8 cellular contexts compared by ENCODE assay signal in genomic region chr7:32729335-32729675, GRCh38.
DNase-seq lines count a peak whose midpoint lies in the region; ATAC-seq and TF ChIP-seq lines count a peak whose summit lies in the region.
"Not testable (repeated sequence)": the region's sequence is repeated elsewhere in the genome, so short reads cannot be mapped to it uniquely, and the experiment has no call there.

No MANE protein-coding gene starts in this region.

- DNase-seq in PC-9; activated T-cell treated with anti-CD3 and anti-CD28 coated beads, Interleukin-2, amount 50 U/mL, for 72 hours; coronary artery (ENCODE audit: low spot score); right atrium auricular region (ENCODE audit: low spot score); nephron progenitor cell; stimulated activated naive CD8-positive, alpha-beta T cell treated with anti-CD3 and anti-CD28 coated beads, Interleukin-15, amount 100 ng/mL, for 72 hours: not testable (repeated sequence)

- intact Hi-C loops in PC-9 (cut with micrococcal nuclease; ENCODE audit: unreplicated experiment), result loop anchor here (2.0 to 5.0 kb wide), 2 partner anchors 62 to 235 kb away; partner anchors contain the start of gene AVL9

- H3K79me2 ChIP-seq in PC-9 (ENCODE audit: low read depth), result not testable (repeated sequence)

- not testable (repeated sequence) for H3K4me1 ChIP-seq in BLaER1; HUES48 (ENCODE audit: control insufficient read depth, insufficient read depth, low read length); right atrium auricular region
- H3K4me1 ChIP-seq in PC-9 (replicated peaks; ENCODE audit: insufficient read depth), result peaks cover 14% of the 10 kb centered on the region

- not testable (repeated sequence) for H3K9me3 Mint-ChIP-seq in activated T-cell treated with anti-CD3 and anti-CD28 coated beads, Interleukin-2, amount 50 U/mL, for 72 hours; nephron progenitor cell; stimulated activated naive CD8-positive, alpha-beta T cell treated with anti-CD3 and anti-CD28 coated beads, Interleukin-15, amount 100 ng/mL, for 72 hours

- H3K27ac ChIP-seq in BLaER1; HUES48 (ENCODE audit: low read depth, low read length); PC-9; coronary artery: not testable (repeated sequence)
- H3K27ac ChIP-seq in right atrium auricular region, result peak overlapping the region in 1 of 2 donors; percentile 89

- H3K9ac ChIP-seq in BLaER1; HUES48 (ENCODE audit: low read depth, low read length): not testable (repeated sequence)

- H3K4me1 Mint-ChIP-seq in activated T-cell treated with anti-CD3 and anti-CD28 coated beads, Interleukin-2, amount 50 U/mL, for 72 hours (ENCODE audit: low read depth), result peaks cover 14% of the 10 kb centered on the region
- peaks cover 30% of the 10 kb centered on the region for H3K4me1 Mint-ChIP-seq in nephron progenitor cell
- H3K4me1 Mint-ChIP-seq in stimulated activated naive CD8-positive, alpha-beta T cell treated with anti-CD3 and anti-CD28 coated beads, Interleukin-15, amount 100 ng/mL, for 72 hours, result not testable (repeated sequence)

- not testable (repeated sequence) for H3K27me3 Mint-ChIP-seq in activated T-cell treated with anti-CD3 and anti-CD28 coated beads, Interleukin-2, amount 50 U/mL, for 72 hours (ENCODE audit: low read depth); nephron progenitor cell (ENCODE audit: low read depth, poor library complexity)
- H3K27me3 Mint-ChIP-seq in stimulated activated naive CD8-positive, alpha-beta T cell treated with anti-CD3 and anti-CD28 coated beads, Interleukin-15, amount 100 ng/mL, for 72 hours, result peaks cover 50% of the 10 kb centered on the region

- peak overlapping the region; percentile 82 for H2AFZ ChIP-seq in PC-9

- H3K4me3 ChIP-seq in BLaER1 (peak overlapping the region; percentile 85), HUES48 (ENCODE audit: low read depth, low read length) (peak overlapping the region; percentile 76), PC-9 (peak overlapping the region; percentile 63), coronary artery (peak overlapping the region; percentile 98), right atrium auricular region (peak overlapping the region; percentile 19 to 82)

- H3K9me3 ChIP-seq in BLaER1; HUES48 (ENCODE audit: control insufficient read depth, insufficient read depth, low read length); PC-9 (ENCODE audit: insufficient read depth, low read depth); right atrium auricular region: not testable (repeated sequence)

- TF ChIP-seq CTCF in PC-9 (conservative IDR thresholded peaks at IDR 0.05); coronary artery (IDR thresholded peaks at IDR 0.05); right atrium auricular region (IDR thresholded peaks at IDR 0.05); nephron progenitor cell (IDR thresholded peaks at IDR 0.05): not testable (repeated sequence)

- CTCF ChIA-PET in PC-9 (lab: Charles Lee), result not testable (repeated sequence)

- H3K36me3 ChIP-seq in BLaER1; HUES48 (ENCODE audit: control insufficient read depth, insufficient read depth, low read length); PC-9 (ENCODE audit: low read depth); right atrium auricular region: not testable (repeated sequence)

- not testable (repeated sequence) for BruUV-seq in PC-9 (replicated peaks; lab: Mats Ljungman, UMichigan)

- POLR2A ChIA-PET in PC-9 (lab: Charles Lee; ENCODE audit: unreplicated experiment), result not testable (repeated sequence)

- not testable (repeated sequence) for ATAC-seq in activated T-cell treated with anti-CD3 and anti-CD28 coated beads, Interleukin-2, amount 50 U/mL, for 72 hours (replicated peaks in 1 of 2); stimulated activated naive CD8-positive, alpha-beta T cell treated with anti-CD3 and anti-CD28 coated beads, Interleukin-15, amount 100 ng/mL, for 72 hours

- H3K27me3 ChIP-seq in BLaER1; HUES48 (ENCODE audit: control insufficient read depth, insufficient read depth, low read length); PC-9 (ENCODE audit: insufficient read depth, low read depth); right atrium auricular region: not testable (repeated sequence)

- not testable (repeated sequence) for H3K27ac Mint-ChIP-seq in activated T-cell treated with anti-CD3 and anti-CD28 coated beads, Interleukin-2, amount 50 U/mL, for 72 hours; nephron progenitor cell; stimulated activated naive CD8-positive, alpha-beta T cell treated with anti-CD3 and anti-CD28 coated beads, Interleukin-15, amount 100 ng/mL, for 72 hours

- H3K4me2 ChIP-seq in BLaER1 (peak overlapping the region; percentile 84), PC-9 (peak overlapping the region; percentile 82)

- peak overlapping the region; percentile 75 to 80 for H3K4me3 Mint-ChIP-seq in activated T-cell treated with anti-CD3 and anti-CD28 coated beads, Interleukin-2, amount 50 U/mL, for 72 hours
- peak overlapping the region; percentile 79 for H3K4me3 Mint-ChIP-seq in nephron progenitor cell
- peak overlapping the region; percentile 81 to 84 for H3K4me3 Mint-ChIP-seq in stimulated activated naive CD8-positive, alpha-beta T cell treated with anti-CD3 and anti-CD28 coated beads, Interleukin-15, amount 100 ng/mL, for 72 hours

- H4K20me1 ChIP-seq in BLaER1; PC-9 (ENCODE audit: insufficient read depth): not testable (repeated sequence)

- not testable (repeated sequence) for H3K36me3 Mint-ChIP-seq in activated T-cell treated with anti-CD3 and anti-CD28 coated beads, Interleukin-2, amount 50 U/mL, for 72 hours (ENCODE audit: insufficient read depth in 2 of 2); nephron progenitor cell (ENCODE audit: low read depth)

- not testable (repeated sequence) for H3K9me2 ChIP-seq in PC-9 (ENCODE audit: insufficient read depth)

- H3F3A ChIP-seq in PC-9 (ENCODE audit: insufficient read depth, low read depth), result peaks cover 11% of the 10 kb centered on the region; the same call in 1 of the 2 replicates
